In the genomic region with DNA sequence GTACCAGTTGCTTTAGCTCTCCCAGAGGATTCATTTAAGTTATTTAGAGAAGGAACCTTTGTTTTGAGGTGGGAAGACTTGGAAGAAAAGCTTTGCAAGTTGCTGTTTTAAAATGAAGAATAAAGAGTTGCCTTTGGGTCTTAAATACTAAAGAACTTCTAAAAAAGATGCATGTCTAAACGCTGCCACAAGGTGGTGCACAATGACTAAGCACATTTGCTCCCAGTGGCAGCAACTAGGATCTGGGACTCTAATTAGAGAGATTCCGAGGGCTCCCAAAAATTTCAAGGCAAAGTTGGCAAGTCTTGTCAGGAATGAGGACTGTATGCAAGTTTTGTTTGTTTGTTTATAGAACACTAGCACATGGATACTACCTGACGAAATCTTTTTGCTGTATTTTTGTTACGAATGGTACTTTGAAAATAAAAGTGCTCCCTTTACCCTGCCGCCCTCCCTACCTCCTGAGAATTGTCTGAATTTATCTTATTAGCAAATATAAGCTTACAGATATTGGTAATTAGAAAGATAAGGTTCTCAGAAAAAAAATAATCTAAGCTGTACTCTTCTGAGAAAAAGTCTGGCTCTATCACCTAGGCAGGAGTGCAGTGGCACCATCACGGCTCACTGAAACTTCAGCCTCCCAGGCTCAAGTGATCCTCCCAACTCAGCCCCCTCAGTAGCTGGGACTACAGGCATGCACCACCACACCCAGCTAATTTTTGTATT, we compare ENCODE assay signal across 8 cellular contexts.
A peak's percentile ranks its signal among the peaks of the same experiment; 100 is the strongest.
DNase-seq lines count a peak whose midpoint lies in the region; ATAC-seq and TF ChIP-seq lines count a peak whose summit lies in the region.

No MANE protein-coding gene starts in this region.

- no TSS peak for BruUV-seq in PC-3 (replicated peaks; lab: Mats Ljungman, UMichigan)

- H3K36me3 Mint-ChIP-seq in IgD-negative memory B cell = no peaks in the 10 kb centered on the region
- H3K36me3 Mint-ChIP-seq in activated naive CD4-positive, alpha-beta T cell treated with anti-CD3 and anti-CD28 coated beads, Interleukin-2, amount 10 ng/mL, durations not matched to agents 7 days and 5 days = no peaks in the 10 kb centered on the region

- TF ChIP-seq POLR2A in prostate gland (IDR thresholded peaks at IDR 0.05) = no peak

- CTCF ChIA-PET in PC-3 (lab: Charles Lee) = interaction anchor here (0.6 kb wide), 1 partner anchor 669 kb away, joined by 3 read pairs; no protein-coding TSS in a partner anchor
- CTCF ChIA-PET in activated naive CD4-positive, alpha-beta T cell treated with anti-CD3 and anti-CD28 coated beads, Interleukin-2, amount 10 ng/mL, durations not matched to agents 7 days and 5 days (lab: Charles Lee) = interaction anchor here (0.6 to 2.4 kb wide), 10 partner anchors 13 to 1935 kb away, joined by 3 to 10 read pairs (median 4); no protein-coding TSS in a partner anchor

- H3K27me3 ChIP-seq in PC-3 (ENCODE audit: low read length) (peaks cover 14% of the 10 kb centered on the region), prostate gland (replicated peaks; ENCODE audit: insufficient read depth) (no peaks in the 10 kb centered on the region)

- no peak overlapping the region for H3K4me2 ChIP-seq in PC-3 (ENCODE audit: low read length)

- ATAC-seq in GM18520 (IDR thresholded peaks at IDR 0.05; ENCODE audit: unreplicated experiment) (peak; percentile 47), PC-3 (peak; percentile 67), Right ventricle myocardium superior (ENCODE audit: poor library complexity) (peak; percentile 91), HG03442 (IDR thresholded peaks at IDR 0.05; ENCODE audit: unreplicated experiment) (no peak)

- H3K9me3 ChIP-seq in PC-3 (ENCODE audit: low read length) = no peaks in the 10 kb centered on the region
- H3K9me3 ChIP-seq in prostate gland = no peaks in the 10 kb centered on the region

- H3K27ac ChIP-seq in PC-3 (ENCODE audit: low read length) = no peak overlapping the region
- H3K27ac ChIP-seq in prostate gland = no peak overlapping the region

- POLR2A ChIA-PET in PC-3 (lab: Charles Lee; ENCODE audit: unreplicated experiment) = no interaction called here

- WGBS in prostate gland = 51% methylated on average over 6 of the region's 6 CpGs

- peak overlapping the region in 3 of 4 donors; percentile 25 to 61 (median 41) for H3K4me3 Mint-ChIP-seq in IgD-negative memory B cell
- H3K4me3 Mint-ChIP-seq in activated naive CD4-positive, alpha-beta T cell treated with anti-CD3 and anti-CD28 coated beads, Interleukin-2, amount 10 ng/mL, durations not matched to agents 7 days and 5 days = no peak overlapping the region

- H3K4me3 ChIP-seq in PC-3 (ENCODE audit: low read length) = no peak overlapping the region
- no peak overlapping the region for H3K4me3 ChIP-seq in prostate gland

- H3K9ac ChIP-seq in PC-3 (ENCODE audit: low read length) = no peak overlapping the region

- H2AFZ ChIP-seq in PC-3 (ENCODE audit: low read length) = 0 out of 2 replicates have a peak overlapping the region, but pooled peaks have one; percentile 29

- no peaks in the 10 kb centered on the region for H4K20me1 ChIP-seq in PC-3 (ENCODE audit: low read length)

- H3K27ac Mint-ChIP-seq in IgD-negative memory B cell = no peak overlapping the region
- H3K27ac Mint-ChIP-seq in activated naive CD4-positive, alpha-beta T cell treated with anti-CD3 and anti-CD28 coated beads, Interleukin-2, amount 10 ng/mL, durations not matched to agents 7 days and 5 days = no peak overlapping the region

- no peaks in the 10 kb centered on the region for H3F3A ChIP-seq in PC-3 (ENCODE audit: low read length, unreplicated experiment)

- H3K4me1 Mint-ChIP-seq in IgD-negative memory B cell = no peaks in the 10 kb centered on the region
- H3K4me1 Mint-ChIP-seq in activated naive CD4-positive, alpha-beta T cell treated with anti-CD3 and anti-CD28 coated beads, Interleukin-2, amount 10 ng/mL, durations not matched to agents 7 days and 5 days = no peaks in the 10 kb centered on the region

- H3K4me1 ChIP-seq in PC-3 (ENCODE audit: insufficient read depth, low read length) (no peaks in the 10 kb centered on the region), prostate gland (replicated peaks) (no peaks in the 10 kb centered on the region)

- H3K79me2 ChIP-seq in PC-3 (ENCODE audit: low read length) = no peaks in the 10 kb centered on the region

- H3K9me3 Mint-ChIP-seq in IgD-negative memory B cell = no peaks in the 10 kb centered on the region
- no peaks in the 10 kb centered on the region for H3K9me3 Mint-ChIP-seq in activated naive CD4-positive, alpha-beta T cell treated with anti-CD3 and anti-CD28 coated beads, Interleukin-2, amount 10 ng/mL, durations not matched to agents 7 days and 5 days

- intact Hi-C loops in PC-3 (cut with micrococcal nuclease) (loop anchor here (1.0 to 2.0 kb wide), 2 partner anchors 119 to 218 kb away; a partner anchor contains a TSS), Right ventricle myocardium superior (cut with DNase I) (loop anchor here (5.0 to 10.0 kb wide), 3 partner anchors 119 to 644 kb away; a partner anchor contains a TSS), prostate gland (cut with DNase I) (loop anchor here (5.0 to 10.0 kb wide), 3 partner anchors 119 to 652 kb away; a partner anchor contains a TSS)

- TF ChIP-seq CTCF in PC-3 (conservative IDR thresholded peaks at IDR 0.05; ENCODE audit: low read depth, low read length) (peak; percentile 88), prostate gland (IDR thresholded peaks at IDR 0.05) (peak; percentile 37 to 71 (median 70))

- H3K27me3 Mint-ChIP-seq in IgD-negative memory B cell = peaks cover 2% of the 10 kb centered on the region
- H3K27me3 Mint-ChIP-seq in activated naive CD4-positive, alpha-beta T cell treated with anti-CD3 and anti-CD28 coated beads, Interleukin-2, amount 10 ng/mL, durations not matched to agents 7 days and 5 days = peaks cover 11% of the 10 kb centered on the region

- peak; percentile 70 for DNase-seq in AG20443 (ENCODE audit: low spot score)
- DNase-seq in PC-3 = peak; percentile 82
- peak; percentile 57 for DNase-seq in activated naive CD4-positive, alpha-beta T cell treated with anti-CD3 and anti-CD28 coated beads, Interleukin-2, amount 10 ng/mL, durations not matched to agents 7 days and 5 days
- no peak for DNase-seq in Right ventricle myocardium superior
- DNase-seq in prostate gland (ENCODE audit: low spot score) = peak; percentile 54

- no peaks in the 10 kb centered on the region for H3K9me2 ChIP-seq in PC-3 (replicated peaks; ENCODE audit: low read length)

- H3K36me3 ChIP-seq in PC-3 (ENCODE audit: low read depth, low read length) (no peaks in the 10 kb centered on the region), prostate gland (no peaks in the 10 kb centered on the region)
